ENCODE assay signal across 25 cellular contexts in genomic region chr7:88915615-88916014, GRCh38.
"Had no signal": no experiment of that assay in that cellular context is flagged by ENCODE, and none has a peak within 500 bp of the region (broad histone marks: within the 10 kb centered on the region; RNA-seq: fewer than 3 reads in every experiment).

No MANE protein-coding gene starts in this region.

- DNase-seq: hypothalamus; immature natural killer cell; left ventricle myocardium inferior; mesendoderm; naive B cell; natural killer cell; nephron progenitor cell; ovary; posterior cingulate gyrus; retina; right cardiac atrium; spleen; stimulated activated CD4-positive, alpha-beta T cell treated with anti-CD3 and anti-CD28 coated beads, Interleukin-4, amount 100 ng/mL, for 24 hours; stimulated activated naive CD4-positive, alpha-beta T cell; substantia nigra; uterus had no signal

- H3K4me1 ChIP-seq: left ventricle myocardium inferior, neural progenitor cell, prostate gland, spleen, tibial nerve, uterus had no signal

- H3K9ac ChIP-seq: neural progenitor cell had no signal

- H3K9me3 ChIP-seq: left ventricle myocardium inferior, neutrophil, ovary, prostate gland, spleen, tibial nerve, uterus had no signal

- H3K36me3 ChIP-seq: left ventricle myocardium inferior, neural progenitor cell, neutrophil, ovary, prostate gland, spleen, tibial nerve, uterus had no signal

- H3K27me3 ChIP-seq: neural progenitor cell, neutrophil, ovary, spleen, tibial nerve, uterus had no signal

- FAIRE-seq: islet of Langerhans had no signal

- ATAC-seq: natural killer cell; right cardiac atrium; sciatic nerve; stimulated activated effector memory CD8-positive, alpha-beta T cell treated with anti-CD3 and anti-CD28 coated beads, Interleukin-12 subunit alpha, Interleukin-12 subunit beta, amount 100 ng/mL, for 72 hours had no signal

- H3K27ac ChIP-seq: left ventricle myocardium inferior, neural progenitor cell, neutrophil, ovary, prostate gland, skin epidermis, spleen, tibial nerve, uterus had no signal

- H3K4me2 ChIP-seq: neural progenitor cell had no signal

- H2AFZ ChIP-seq: neural progenitor cell had no signal

- H3K4me3 ChIP-seq: left ventricle myocardium inferior, lung, neural progenitor cell, ovary, prostate gland, skin epidermis, spleen, tibial nerve, uterus had no signal
